In genomic region chr18:13530879-13531387, GRCh38 we compare ENCODE assay signal across 10 cellular contexts.
A peak's percentile ranks its signal among the peaks of the same experiment; 100 is the strongest.
DNase-seq lines count a peak whose midpoint lies in the region; ATAC-seq, FAIRE-seq and TF ChIP-seq lines count a peak whose summit lies in the region.
"Had no signal": no experiment of that assay in that cellular context is flagged by ENCODE, and none has a peak within 500 bp of the region (broad histone marks: within the 10 kb centered on the region; RNA-seq: fewer than 3 reads in every experiment).

No MANE protein-coding gene starts in this region.

- DNase-seq in DMS 273 (lab: John Stamatoyannopoulos, UW; ENCODE audit: unreplicated experiment) = peak; percentile 48
- no peak for DNase-seq in DMS 273 treated with DMSO at 0.1 percent for 48 hours (lab: John Stamatoyannopoulos, UW)
- peak; percentile 38 to 58 for DNase-seq in Kasumi-1 (lab: John Stamatoyannopoulos, UW)
- DNase-seq in ascending aorta (ENCODE audit: low spot score in 2 of 2) = peak; percentile 43 to 89
- DNase-seq in hypothalamus (lab: John Stamatoyannopoulos, UW) = peak in 40 of 51 donors; percentile 11 to 75 (median 46)
- peak; percentile 45 for DNase-seq in small intestine
- DNase-seq in GM12892 (ENCODE audit: insufficient read length) = no peak

- H3K27me3 ChIP-seq in ascending aorta = no peaks in the 10 kb centered on the region
- no peaks in the 10 kb centered on the region for H3K27me3 ChIP-seq in small intestine (ENCODE audit: control insufficient read depth in 2 of 2, insufficient read depth in 2 of 2, low read length in 2 of 2)
- H3K27me3 ChIP-seq: neutrophil had no signal

- H3K4me1 ChIP-seq in ascending aorta (peaks cover 5 to 11% of the 10 kb centered on the region in 2 donors), small intestine (ENCODE audit: control insufficient read depth in 2 of 2, insufficient read depth in 1 of 2, low read depth in 1 of 2, low read length in 1 of 2) (no peaks in the 10 kb centered on the region)

- ATAC-seq in HG03135 (IDR thresholded peaks at IDR 0.05; ENCODE audit: unreplicated experiment) = no peak

- FAIRE-seq in small intestine (lab: Jason Lieb, UNC) (no peak), GM12892 (lab: Jason Lieb, UNC) (no peak)
- FAIRE-seq: TTC549 had no signal

- no peak for TF ChIP-seq POLR2A in GM12892 (IDR thresholded peaks at IDR 0.05; ENCODE audit: low read depth, low read length)

- TF ChIP-seq CTCF in ascending aorta (IDR thresholded peaks at IDR 0.05) = peak; percentile 75 to 84 (median 77)

- 63 to 70% (median 63%) methylated on average over 7 of the region's 7 CpGs for WGBS in small intestine, 3 donors

- H3K36me3 ChIP-seq in ascending aorta (no peaks in the 10 kb centered on the region), small intestine (ENCODE audit: control insufficient read depth in 2 of 2, insufficient read depth in 2 of 2, low read length in 2 of 2) (no peaks in the 10 kb centered on the region)

- H3K9me3 ChIP-seq in ascending aorta (no peaks in the 10 kb centered on the region), small intestine (ENCODE audit: control insufficient read depth, low read depth) (no peaks in the 10 kb centered on the region)
- H3K9me3 ChIP-seq: neutrophil had no signal

- H3K4me3 ChIP-seq in ascending aorta (peak overlapping the region in 1 of 2 donors; percentile 46), small intestine (ENCODE audit: low read depth in 1 of 2, low read length in 2 of 2) (no peak overlapping the region)

- H3K27ac ChIP-seq in ascending aorta = peak overlapping the region; percentile 78 to 81
- H3K27ac ChIP-seq in small intestine (ENCODE audit: low read depth in 1 of 2, low read length in 1 of 2) = no peak overlapping the region
- H3K27ac ChIP-seq: neutrophil had no signal

- intact Hi-C loops in ascending aorta (cut with DNase I) = loop anchor here (1.0 to 2.0 kb wide), 2 partner anchors 28 to 315 kb away; no protein-coding TSS in a partner anchor

Comparison
In these comparisons a context has a peak if more than half of its experiments do, and no peak if none do; other contexts are left out.
1. DNase-seq: peak in DMS 273 (single experiment), Kasumi-1 (2 of 2), ascending aorta (2 of 2), hypothalamus (40 of 51) and small intestine (single experiment); none in DMS 273 treated with DMSO at 0.1 percent for 48 hours (single experiment) and GM12892 (single experiment).
2. H3K27ac ChIP-seq: peak in ascending aorta (2 of 2); none in small intestine (0 of 2).